Comparison of ENCODE assay signal across 8 cellular contexts in the genomic region with DNA sequence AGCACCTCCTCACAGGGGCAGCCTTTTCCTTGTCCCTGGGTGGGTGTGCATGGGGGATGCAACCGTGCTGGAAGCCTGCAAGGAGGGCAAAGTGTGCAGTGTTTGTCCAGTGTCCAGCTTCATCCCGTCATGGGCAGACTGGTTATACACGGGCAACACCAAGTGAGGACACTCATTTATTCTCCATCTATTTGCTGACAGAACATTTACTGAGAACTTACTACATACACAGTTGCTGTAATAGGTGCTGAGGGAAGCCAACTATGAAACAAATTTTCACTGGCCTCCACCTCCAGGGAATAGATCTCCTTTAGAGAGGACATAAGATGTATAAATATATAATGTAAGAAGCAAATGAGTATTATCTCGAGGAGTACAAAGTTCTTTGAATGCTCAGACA.
"Had no signal": no experiment of that assay in that cellular context is flagged by ENCODE, and none has a peak within 500 bp of the region (broad histone marks: within the 10 kb centered on the region; RNA-seq: fewer than 3 reads in every experiment).

No MANE protein-coding gene starts in this region.

- H3K4me3 ChIP-seq: GM12878 had no signal

- DNase-seq: GDM1, GF-D8 had no signal

- ATAC-seq: GM12878 had no signal

- FAIRE-seq: G401.6, GM12878, GM12891, GM12892, GM18507, GM19239 had no signal
